9 cellular contexts compared by ENCODE assay signal in genomic region chr12:106301241-106301610, GRCh38. TPM values are rescaled to one million over a fixed set of nuclear protein-coding genes. Genes with fewer than 3 reads are reported as not detected.
DNase-seq lines count a peak whose midpoint lies in the region; ATAC-seq, FAIRE-seq and TF ChIP-seq lines count a peak whose summit lies in the region.
"Had no signal": no experiment of that assay in that cellular context is flagged by ENCODE, and none has a peak within 500 bp of the region (broad histone marks: within the 10 kb centered on the region; RNA-seq: fewer than 3 reads in every experiment).

No MANE protein-coding gene starts in this region.

- TF ChIP-seq CTCF in A549 (IDR thresholded peaks at IDR 0.05) (no peak), HL-60 (IDR thresholded peaks at IDR 0.05; ENCODE audit: insufficient read depth, low read length) (no peak), ovary (IDR thresholded peaks at IDR 0.05) (no peak)

- intact Hi-C loops in ovary (cut with DNase I) = loop anchor here in 1 of 4 donors (5.0 kb wide), 1 partner anchor 54 kb away; the partner anchor contains the start of gene CKAP4

- H3K9me3 ChIP-seq in A549 = no peaks in the 10 kb centered on the region
- no peaks in the 10 kb centered on the region for H3K9me3 ChIP-seq in ovary

- DNase-seq in A549 (ENCODE audit: low read depth in 1 of 2, low spot score in 1 of 2) (no peak), HL-60 (ENCODE audit: low read depth in 1 of 2, low spot score in 1 of 2) (no peak), caudate nucleus (lab: John Stamatoyannopoulos, UW) (no peak), myocyte (ENCODE audit: low read depth) (peak; percentile 84), NCI-H524 (lab: John Stamatoyannopoulos, UW) (no peak), H7 (no peak), ovary (no peak), HPDE6-E6E7 (ENCODE audit: extremely low spot score) (no peak)

- WGBS in A549 (ENCODE audit: missing lambda C conversion rate) = 4% methylated on average over 1 of the region's 1 CpG
- WGBS in ovary, 3 donors = 2 to 3% (median 3%) methylated on average over 1 of the region's 1 CpG

- POLR2A ChIA-PET in A549 (lab: Yijun Ruan, JAX) = interaction anchor here (1.7 to 2.2 kb wide), 2 partner anchors 53 to 57 kb away, joined by 9 to 12 read pairs; partner anchors contain the start of genes CKAP4 and POLR3B

- peak overlapping the region; percentile 98 to 100 for H3K27ac ChIP-seq in A549
- H3K27ac ChIP-seq in HL-60 (replicated peaks) = peak overlapping the region; percentile 75
- peak overlapping the region; percentile 93 for H3K27ac ChIP-seq in caudate nucleus (ENCODE audit: low read depth, low read length)
- H3K27ac ChIP-seq in ovary = peak overlapping the region in 1 of 2 donors; percentile 89

- FAIRE-seq in A549 (lab: Jason Lieb, UNC) = no peak
- FAIRE-seq: TTC549 had no signal

- H3K4me1 ChIP-seq in A549 = peaks cover 25% of the 10 kb centered on the region
- peaks cover 7% of the 10 kb centered on the region for H3K4me1 ChIP-seq in ovary (ENCODE audit: insufficient read depth)

- no peak for TF ChIP-seq EP300 in A549 (IDR thresholded peaks at IDR 0.05)
- no peak for TF ChIP-seq EP300 in ovary (IDR thresholded peaks at IDR 0.05)

- CTCF ChIA-PET in A549 (lab: Yijun Ruan, JAX) = interaction anchor here (0.9 to 2.2 kb wide), 8 partner anchors 9 to 881 kb away, joined by 3 to 12 read pairs (median 4); no protein-coding TSS in a partner anchor

- no peak for TF ChIP-seq RAD21 in A549 (conservative IDR thresholded peaks at IDR 0.05 in 1 of 2, IDR thresholded peaks at IDR 0.05 in 1 of 2)

- H3K4me3 ChIP-seq in A549 (peak overlapping the region; percentile 86; the same call in 1 of the 3 replicates), HL-60 (replicated peaks; ENCODE audit: insufficient read depth, low read length) (no peak overlapping the region), H7 (ENCODE audit: insufficient read depth, low read depth, low read length) (no peak overlapping the region), ovary (no peak overlapping the region)

- ATAC-seq in A549 = 0 out of 6 replicates have a peak, but pooled peaks of 1 of the 2 experiments have one; percentile 3

- TF ChIP-seq POLR2A in A549 (IDR thresholded peaks at IDR 0.05; ENCODE audit: low read length) (no peak), ovary (IDR thresholded peaks at IDR 0.05) (no peak)

- H3K27me3 ChIP-seq in HL-60 (ENCODE audit: insufficient read depth, poor library complexity, severe bottlenecking) = no peaks in the 10 kb centered on the region
- no peaks in the 10 kb centered on the region for H3K27me3 ChIP-seq in H7 (ENCODE audit: control insufficient read depth, insufficient read depth, low read length)
- no peaks in the 10 kb centered on the region for H3K27me3 ChIP-seq in ovary

- H3K36me3 ChIP-seq in H7 (replicated peaks; ENCODE audit: control insufficient read depth, insufficient read depth, low read length) = no peaks in the 10 kb centered on the region
- no peaks in the 10 kb centered on the region for H3K36me3 ChIP-seq in ovary

- peak overlapping the region; percentile 92 for H3K4me2 ChIP-seq in A549

TF ChIP-seq in A549, 52 proteins besides CTCF, POLR2A, EP300 and RAD21:
- TF ChIP-seq NPAS2 (CRISPR knock-in tag; IDR thresholded peaks at IDR 0.05; ENCODE audit: borderline replicate concordance) = no peak
- TF ChIP-seq HOXB5 (CRISPR knock-in tag; IDR thresholded peaks at IDR 0.05) = no peak
- no peak for TF ChIP-seq NR3C1 (IDR thresholded peaks at IDR 0.05)
- no peak for TF ChIP-seq HEYL (CRISPR knock-in tag; IDR thresholded peaks at IDR 0.05)
- TF ChIP-seq PHF8 (IDR thresholded peaks at IDR 0.05; ENCODE audit: borderline replicate concordance, low read depth) = no peak
- no peak for TF ChIP-seq FOSB (CRISPR knock-in tag; IDR thresholded peaks at IDR 0.05)
- TF ChIP-seq PBX3 (IDR thresholded peaks at IDR 0.05) = no peak
- TF ChIP-seq RFX5 (IDR thresholded peaks at IDR 0.05) = no peak
- TF ChIP-seq HDAC2 (IDR thresholded peaks at IDR 0.05) = no peak
- TF ChIP-seq FOXS1 (CRISPR knock-in tag; IDR thresholded peaks at IDR 0.05) = no peak
- no peak for TF ChIP-seq HES2 (IDR thresholded peaks at IDR 0.05)
- TF ChIP-seq CEBPB (IDR thresholded peaks at IDR 0.05) = no peak
- no peak for TF ChIP-seq BCL3 (IDR thresholded peaks at IDR 0.05)
- no peak for TF ChIP-seq CHD2 (IDR thresholded peaks at IDR 0.05; ENCODE audit: low read length, partially characterized antibody)
- no peak for TF ChIP-seq KDM1A (IDR thresholded peaks at IDR 0.05; ENCODE audit: low read depth)
- no peak for TF ChIP-seq CBX8 (IDR thresholded peaks at IDR 0.05)
- TF ChIP-seq CHD4 (IDR thresholded peaks at IDR 0.05; ENCODE audit: borderline replicate concordance) = no peak
- TF ChIP-seq FOSL2 (IDR thresholded peaks at IDR 0.05) = no peak
- no peak for TF ChIP-seq FOSL2 (CRISPR knock-in tag; IDR thresholded peaks at IDR 0.05)
- TF ChIP-seq RARB (CRISPR knock-in tag; IDR thresholded peaks at IDR 0.05) = no peak
- no peak for TF ChIP-seq HOXB13 (CRISPR knock-in tag; IDR thresholded peaks at IDR 0.05; ENCODE audit: low read depth)

RNA-seq across cellular contexts. Expression of gene TCP11L2, which starts 1.3 kb away (rescaled TPM):
- polyA plus RNA-seq in A549 (2011; rRNA removed) (16.6 and 19.7 TPM in 2 replicates), A549 (2017; fragmentation: RNase III; extraction: RNeasy Plus Mini Kit Qiagen cat#74134 plus additional on column Dnase treatment) (1.8 to 4.9 TPM (median 4.1 TPM) in 3 replicates), ovary (10 to 100 TPM; 10.3 to 13.1 TPM)
- 1.1 and 1.5 TPM in 2 replicates for polyA plus RNA-seq in A549 (2012; cell fraction: cytosol; rRNA removed)
- 1.7 and 2.4 TPM in 2 replicates for polyA plus RNA-seq in A549 (2012; cell fraction: nucleus; rRNA removed)
- polyA minus RNA-seq in A549 (2011; rRNA and poly(A)+ RNA removed) = 36.1 and 48.5 TPM in 2 replicates
- total RNA-seq in myocyte (13.4 and 14.8 TPM in 2 replicates), ovary (10 to 100 TPM in 6 of 7 donors, 1 to 10 TPM in 1; 8.5 to 41.7 (median 30.3) TPM)
- polyA plus RNA-seq in myocyte (2012) = 12.1 TPM
- 6.9 and 8.3 TPM in 2 replicates for total RNA-seq in H7 (2014; rRNA removed; shearing (Covaris generic))

RNA-seq across cellular contexts. Expression of gene CKAP4, which starts 53.4 kb away (rescaled TPM):
- polyA plus RNA-seq in A549 (2011; rRNA removed) (96.5 and 108 TPM in 2 replicates), A549 (2017; fragmentation: RNase III; extraction: RNeasy Plus Mini Kit Qiagen cat#74134 plus additional on column Dnase treatment) (62.6 to 71.7 TPM (median 70.4 TPM) in 3 replicates), ovary (10 to 100 TPM; 26.4 to 87.4 TPM)
- polyA plus RNA-seq in A549 (2012; cell fraction: cytosol; rRNA removed) = 39.5 and 50.8 TPM in 2 replicates
- 59.8 and 68.1 TPM in 2 replicates for polyA plus RNA-seq in A549 (2012; cell fraction: nucleus; rRNA removed)
- polyA minus RNA-seq in A549 (2011; rRNA and poly(A)+ RNA removed) = 36.8 and 40.3 TPM in 2 replicates
- total RNA-seq in myocyte (76.2 and 86.8 TPM in 2 replicates), ovary (10 to 100 TPM; 32.0 to 59.4 (median 55.4) TPM)
- polyA plus RNA-seq in myocyte (2012) = 185 TPM
- total RNA-seq in H7 (2014; rRNA removed; shearing (Covaris generic)) = 52.0 and 54.4 TPM in 2 replicates

RNA-seq across cellular contexts. Expression of gene POLR3B, which starts 56.3 kb away (rescaled TPM):
- polyA plus RNA-seq in A549 (2011; rRNA removed) (9.5 and 10.7 TPM in 2 replicates), A549 (2017; fragmentation: RNase III; extraction: RNeasy Plus Mini Kit Qiagen cat#74134 plus additional on column Dnase treatment) (5.4 to 6.1 TPM (median 5.7 TPM) in 3 replicates), ovary (10 to 100 TPM in 1 of 2 donors, 1 to 10 TPM in 1; 3.1 to 10.5 TPM)
- polyA plus RNA-seq in A549 (2012; cell fraction: cytosol; rRNA removed) = 2.9 and 3.1 TPM in 2 replicates
- 3.1 and 4.0 TPM in 2 replicates for polyA plus RNA-seq in A549 (2012; cell fraction: nucleus; rRNA removed)
- 12.3 and 12.5 TPM in 2 replicates for polyA minus RNA-seq in A549 (2011; rRNA and poly(A)+ RNA removed)
- total RNA-seq in myocyte (11.4 and 13.8 TPM in 2 replicates), ovary (10 to 100 TPM in 3 of 7 donors, 1 to 10 TPM in 4; 5.2 to 15.7 (median 9.7) TPM)
- 5.0 TPM for polyA plus RNA-seq in myocyte (2012)
- 5.5 and 8.5 TPM in 2 replicates for total RNA-seq in H7 (2014; rRNA removed; shearing (Covaris generic))
